Comparison of ENCODE assay signal across 8 cellular contexts in the genomic region with DNA sequence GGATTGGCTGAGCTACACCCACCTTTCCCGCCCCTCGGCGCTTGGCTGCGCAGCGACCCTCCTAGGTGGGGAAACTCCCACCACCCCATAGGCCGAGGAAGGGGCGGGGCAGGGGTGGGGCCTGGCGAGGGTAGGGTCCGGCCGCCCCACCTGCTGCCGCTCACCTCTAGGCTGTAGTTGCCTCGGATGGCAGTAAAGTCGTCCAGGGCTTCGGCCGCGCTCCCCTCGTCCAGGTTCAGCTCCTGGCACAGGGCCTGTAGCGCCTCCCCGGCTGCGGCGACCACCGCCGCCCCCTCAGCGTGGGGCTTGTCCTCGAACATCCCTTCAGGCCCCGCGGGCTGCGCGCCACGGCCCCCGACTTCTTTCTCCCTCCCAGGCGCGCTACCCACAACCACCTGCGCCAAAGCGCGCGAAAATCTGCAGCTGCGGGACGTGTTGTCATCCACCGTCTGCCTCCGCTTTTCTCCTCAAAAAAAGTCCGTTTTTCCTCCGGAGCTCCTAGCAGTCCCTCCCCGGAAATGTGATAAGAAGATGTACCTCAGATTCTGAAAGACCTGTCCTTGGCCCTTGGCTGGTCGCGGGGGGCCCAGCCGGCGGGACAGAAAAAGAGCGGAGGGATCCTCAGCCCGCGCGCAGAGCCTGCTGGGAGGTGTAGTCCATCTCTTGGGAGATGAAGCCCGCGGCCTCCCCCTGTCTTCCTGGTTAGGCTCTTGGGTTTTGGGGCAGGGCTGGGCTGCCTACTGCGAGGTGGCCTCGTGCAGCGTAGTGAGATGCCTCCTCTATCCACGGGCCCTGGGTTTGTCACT. TPM values are rescaled to one million over a fixed set of nuclear protein-coding genes. Genes with fewer than 3 reads are reported as not detected.
DNase-seq lines count a peak whose midpoint lies in the region; ATAC-seq, FAIRE-seq and TF ChIP-seq lines count a peak whose summit lies in the region.

A gene with protein sequence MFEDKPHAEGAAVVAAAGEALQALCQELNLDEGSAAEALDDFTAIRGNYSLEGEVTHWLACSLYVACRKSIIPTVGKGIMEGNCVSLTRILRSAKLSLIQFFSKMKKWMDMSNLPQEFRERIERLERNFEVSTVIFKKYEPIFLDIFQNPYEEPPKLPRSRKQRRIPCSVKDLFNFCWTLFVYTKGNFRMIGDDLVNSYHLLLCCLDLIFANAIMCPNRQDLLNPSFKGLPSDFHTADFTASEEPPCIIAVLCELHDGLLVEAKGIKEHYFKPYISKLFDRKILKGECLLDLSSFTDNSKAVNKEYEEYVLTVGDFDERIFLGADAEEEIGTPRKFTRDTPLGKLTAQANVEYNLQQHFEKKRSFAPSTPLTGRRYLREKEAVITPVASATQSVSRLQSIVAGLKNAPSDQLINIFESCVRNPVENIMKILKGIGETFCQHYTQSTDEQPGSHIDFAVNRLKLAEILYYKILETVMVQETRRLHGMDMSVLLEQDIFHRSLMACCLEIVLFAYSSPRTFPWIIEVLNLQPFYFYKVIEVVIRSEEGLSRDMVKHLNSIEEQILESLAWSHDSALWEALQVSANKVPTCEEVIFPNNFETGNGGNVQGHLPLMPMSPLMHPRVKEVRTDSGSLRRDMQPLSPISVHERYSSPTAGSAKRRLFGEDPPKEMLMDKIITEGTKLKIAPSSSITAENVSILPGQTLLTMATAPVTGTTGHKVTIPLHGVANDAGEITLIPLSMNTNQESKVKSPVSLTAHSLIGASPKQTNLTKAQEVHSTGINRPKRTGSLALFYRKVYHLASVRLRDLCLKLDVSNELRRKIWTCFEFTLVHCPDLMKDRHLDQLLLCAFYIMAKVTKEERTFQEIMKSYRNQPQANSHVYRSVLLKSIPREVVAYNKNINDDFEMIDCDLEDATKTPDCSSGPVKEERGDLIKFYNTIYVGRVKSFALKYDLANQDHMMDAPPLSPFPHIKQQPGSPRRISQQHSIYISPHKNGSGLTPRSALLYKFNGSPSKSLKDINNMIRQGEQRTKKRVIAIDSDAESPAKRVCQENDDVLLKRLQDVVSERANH (minus strand): TSS at position 389 of the 806 bp plus-strand sequence. CDS start 69 bp downstream, at position 320.

- peak within 1 kb of the TSS; percentile 79 for H3K27ac ChIP-seq in CD8-positive, alpha-beta T cell (ENCODE audit: low read depth, low read length)
- H3K27ac ChIP-seq in endodermal cell (ENCODE audit: low read depth, low read length) = peak within 1 kb of the TSS; percentile 99

- H3K4me3 ChIP-seq in CD8-positive, alpha-beta T cell (ENCODE audit: low read depth, low read length) = peak within 1 kb of the TSS; percentile 96
- peak within 1 kb of the TSS; percentile 82 for H3K4me3 ChIP-seq in endodermal cell (ENCODE audit: low read length)

- DNase-seq in CD8-positive, alpha-beta T cell = peak; percentile 69 to 90 (median 81)
- peak; percentile 86 for DNase-seq in GM20000 (ENCODE audit: low spot score)
- DNase-seq in HTR-8/SVneo (ENCODE audit: insufficient read length, low spot score) = peak; percentile 95
- DNase-seq in NOMO-1 treated with dmso at 0.1 percent for 144 hours (lab: John Stamatoyannopoulos, UW; ENCODE audit: unreplicated experiment) = peak; percentile 86
- DNase-seq in activated CD8-positive, alpha-beta memory T cell treated with anti-CD3 and anti-CD28 coated beads for 48 hours (ENCODE audit: low read depth in 2 of 3, low spot score in 2 of 3) = peak; percentile 74 to 84 (median 78)
- DNase-seq in endodermal cell = peak; percentile 97
- peak; percentile 94 for DNase-seq in mesenteric fat pad (ENCODE audit: low spot score)
- peak; percentile 64 for DNase-seq in stimulated activated CD8-positive, alpha-beta memory T cell treated with anti-CD3 and anti-CD28 coated beads, Interleukin-15, amount 100 ng/mL, for 1 hour (ENCODE audit: low read depth)

- no peaks in the 10 kb centered on the region for H3K9me3 ChIP-seq in CD8-positive, alpha-beta T cell (ENCODE audit: low read length)
- H3K9me3 ChIP-seq in endodermal cell (ENCODE audit: control insufficient read depth, low read length) = no peaks in the 10 kb centered on the region

- peak within 1 kb of the TSS; percentile 93 for H3K9ac ChIP-seq in endodermal cell (ENCODE audit: extremely low read depth, low read length, poor library complexity, severe bottlenecking)

- H3K4me1 Mint-ChIP-seq in CD8-positive, alpha-beta T cell (ENCODE audit: low read depth) = peaks cover 28% of the 10 kb centered on the region
- peaks cover 4% of the 10 kb centered on the region for H3K4me1 Mint-ChIP-seq in endodermal cell

- H3K36me3 Mint-ChIP-seq in CD8-positive, alpha-beta T cell = peaks cover 27% of the 10 kb centered on the region
- peaks cover 22% of the 10 kb centered on the region for H3K36me3 Mint-ChIP-seq in endodermal cell (ENCODE audit: low read depth)

- 0 to 1% methylated on average over 14 to 58 of the region's 58 CpGs for WGBS in endodermal cell (ENCODE audit: insufficient coverage in 1 of 2, insufficient read length in 1 of 2), 2 experiments

- H3K4me3 Mint-ChIP-seq in CD8-positive, alpha-beta T cell = peak within 1 kb of the TSS; percentile 99
- H3K4me3 Mint-ChIP-seq in endodermal cell = peak within 1 kb of the TSS; percentile 89

- peaks cover 18% of the 10 kb centered on the region for H3K4me1 ChIP-seq in CD8-positive, alpha-beta T cell (ENCODE audit: insufficient read depth, low read length)
- H3K4me1 ChIP-seq in endodermal cell (ENCODE audit: control insufficient read depth, insufficient read depth, low read length) = peaks cover 2% of the 10 kb centered on the region

- TF ChIP-seq CTCF in CD8-positive, alpha-beta T cell (IDR thresholded peaks at IDR 0.05) = no peak
- TF ChIP-seq CTCF in GM20000 (IDR thresholded peaks at IDR 0.05; ENCODE audit: extremely low read depth, missing control alignments) (peak; percentile 17), endodermal cell (conservative IDR thresholded peaks at IDR 0.05) (peak; percentile 44)

- H3K27me3 ChIP-seq in CD8-positive, alpha-beta T cell (ENCODE audit: insufficient read depth, low read length) = no peaks in the 10 kb centered on the region
- no peaks in the 10 kb centered on the region for H3K27me3 ChIP-seq in endodermal cell (ENCODE audit: control insufficient read depth, insufficient read depth, low read length, poor library complexity, severe bottlenecking)

- H3K27me3 Mint-ChIP-seq in CD8-positive, alpha-beta T cell (ENCODE audit: low read depth) = no peaks in the 10 kb centered on the region
- H3K27me3 Mint-ChIP-seq in endodermal cell (ENCODE audit: insufficient read depth) = no peaks in the 10 kb centered on the region

- FAIRE-seq in HTR-8/SVneo (lab: Jason Lieb, UNC) = peak; percentile 97

- intact Hi-C loops in CD8-positive, alpha-beta T cell (cut with DNase I, micrococcal nuclease) = loop anchor here (1.0 to 10.0 kb wide), 13 partner anchors 53 to 1141 kb away; a partner anchor contains a TSS

- POLR2A ChIA-PET in CD8-positive, alpha-beta T cell (lab: Charles Lee) = interaction anchor here (0.6 to 2.4 kb wide), 14 partner anchors 11 to 523 kb away, joined by 3 to 10 read pairs (median 3); no protein-coding TSS in a partner anchor

- no peaks in the 10 kb centered on the region for H3K9me3 Mint-ChIP-seq in CD8-positive, alpha-beta T cell
- no peaks in the 10 kb centered on the region for H3K9me3 Mint-ChIP-seq in endodermal cell

- CTCF ChIA-PET in CD8-positive, alpha-beta T cell (lab: Charles Lee) = interaction anchor here (0.5 to 3.1 kb wide), 8 partner anchors 9 to 175 kb away, joined by 3 to 24 read pairs (median 4); no protein-coding TSS in a partner anchor

- H3K27ac Mint-ChIP-seq in CD8-positive, alpha-beta T cell = peak within 1 kb of the TSS; percentile 99
- H3K27ac Mint-ChIP-seq in endodermal cell = peak within 1 kb of the TSS; percentile 100

- no peaks in the 10 kb centered on the region for H3K36me3 ChIP-seq in CD8-positive, alpha-beta T cell (ENCODE audit: insufficient read depth, low read length)
- no peaks in the 10 kb centered on the region for H3K36me3 ChIP-seq in endodermal cell (ENCODE audit: control insufficient read depth, insufficient read depth, low read length)

- peak; percentile 78 for ATAC-seq in CD8-positive, alpha-beta T cell

RNA-seq across cellular contexts. Expression of the gene that starts here (rescaled TPM):
- 10 to 100 TPM; 29.6 to 32.6 TPM for total RNA-seq in CD8-positive, alpha-beta T cell
- total RNA-seq in endodermal cell (10 to 100 TPM; 11.4 to 16.7 TPM), mesenteric fat pad (5.3 TPM)
- 12.8 TPM for polyA plus RNA-seq in endodermal cell (2013, experiment 1 of 2)
- 13.7 TPM for polyA plus RNA-seq in endodermal cell (2013, experiment 2 of 2)

Comparison
In these comparisons a context has a peak if more than half of its experiments do, and no peak if none do; other contexts are left out.
1. Peak in every context shown above with its lines: DNase-seq, ATAC-seq, H3K4me3 ChIP-seq and H3K27ac ChIP-seq.